Comparison of ENCODE assay signal across 10 cellular contexts in the genomic region with DNA sequence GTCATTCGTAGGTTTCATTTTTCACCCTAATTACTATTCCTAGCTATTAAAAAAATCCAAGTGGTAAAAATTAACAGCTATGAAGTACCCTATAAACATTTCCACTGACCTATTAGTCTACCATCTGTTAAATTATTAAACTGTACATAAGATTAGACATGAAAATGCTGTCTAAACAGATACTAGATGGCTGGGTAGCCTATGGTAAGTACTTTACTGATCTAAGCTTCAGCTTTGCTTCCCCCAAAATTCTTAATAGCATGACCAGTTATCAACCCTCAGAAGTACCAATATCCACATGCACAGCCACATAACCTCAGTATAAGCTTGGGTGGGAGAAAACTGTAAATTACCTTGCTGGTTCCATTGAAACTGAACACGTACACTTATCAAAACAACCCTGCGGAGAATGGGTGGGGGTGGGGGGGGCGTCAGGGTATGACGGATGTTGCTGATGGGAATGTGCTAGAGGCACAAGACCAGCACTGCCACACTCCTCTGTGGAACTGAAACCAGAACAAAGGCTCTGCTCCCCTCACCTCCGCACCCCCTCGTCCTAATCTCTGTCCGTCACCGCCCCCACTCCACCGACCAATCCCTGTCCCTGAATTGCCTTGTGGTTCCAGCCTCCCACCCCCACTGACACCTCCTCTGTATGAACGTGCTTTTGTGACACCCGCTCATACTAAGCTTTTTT. TPM values are rescaled to one million over a fixed set of nuclear protein-coding genes. Genes with fewer than 3 reads are reported as not detected.
A peak's percentile ranks its signal among the peaks of the same experiment; 100 is the strongest.
DNase-seq lines count a peak whose midpoint lies in the region; ATAC-seq, FAIRE-seq and TF ChIP-seq lines count a peak whose summit lies in the region.
"Had no signal": no experiment of that assay in that cellular context is flagged by ENCODE, and none has a peak within 500 bp of the region (broad histone marks: within the 10 kb centered on the region; RNA-seq: fewer than 3 reads in every experiment).

No MANE protein-coding gene starts in this region.

- no peaks in the 10 kb centered on the region for H3K27me3 Mint-ChIP-seq in activated T-cell treated with anti-CD3 and anti-CD28 coated beads, Interleukin-2, amount 50 U/mL, for 24 hours
- H3K27me3 Mint-ChIP-seq in stimulated activated naive CD8-positive, alpha-beta T cell treated with anti-CD3 and anti-CD28 coated beads, Interleukin-15, Interleukin-2, amounts not matched to agents 100 ng/mL and 50 ng/mL, for 24 hours, result no peaks in the 10 kb centered on the region

- H3K9me3 Mint-ChIP-seq in activated T-cell treated with anti-CD3 and anti-CD28 coated beads, Interleukin-2, amount 50 U/mL, for 24 hours, result no peaks in the 10 kb centered on the region
- no peaks in the 10 kb centered on the region for H3K9me3 Mint-ChIP-seq in stimulated activated naive CD8-positive, alpha-beta T cell treated with anti-CD3 and anti-CD28 coated beads, Interleukin-15, Interleukin-2, amounts not matched to agents 100 ng/mL and 50 ng/mL, for 24 hours

- H3K4me2 ChIP-seq in HepG2 (ENCODE audit: low read depth, low read length) (no peak overlapping the region), GM23248 (ENCODE audit: unreplicated experiment) (no peak overlapping the region)

- TF ChIP-seq EP300 in HepG2 (IDR thresholded peaks at IDR 0.05; ENCODE audit: low read depth in 2 of 2, low read length in 2 of 2), result no peak
- no peak for TF ChIP-seq EP300 in HepG2 (CRISPR knock-in tag; IDR thresholded peaks at IDR 0.05; ENCODE audit: borderline replicate concordance)

- no peaks in the 10 kb centered on the region for H3K9me3 ChIP-seq in HepG2 (ENCODE audit: low read length)
- no peaks in the 10 kb centered on the region for H3K9me3 ChIP-seq in GM23248 (ENCODE audit: low read depth)

- peaks cover 11% of the 10 kb centered on the region; the same call in 1 of the 2 replicates for H3F3A ChIP-seq in GM23248 (ENCODE audit: insufficient read depth)

- peak overlapping the region; percentile 52 for H3K4me3 Mint-ChIP-seq in activated T-cell treated with anti-CD3 and anti-CD28 coated beads, Interleukin-2, amount 50 U/mL, for 24 hours
- H3K4me3 Mint-ChIP-seq in stimulated activated naive CD8-positive, alpha-beta T cell treated with anti-CD3 and anti-CD28 coated beads, Interleukin-15, Interleukin-2, amounts not matched to agents 100 ng/mL and 50 ng/mL, for 24 hours, result peak overlapping the region; percentile 51

- ATAC-seq in GM21619 (IDR thresholded peaks at IDR 0.05; ENCODE audit: unreplicated experiment), result peak; percentile 69
- no peak for ATAC-seq in HepG2

- H3K4me3 ChIP-seq in NB4 (ENCODE audit: low read depth, low read length) (no peak overlapping the region), HepG2 (replicated peaks in 1 of 3; ENCODE audit: insufficient read depth in 1 of 3, low read depth in 2 of 3, low read length in 3 of 3) (no peak overlapping the region), GM23248 (no peak overlapping the region)

- H3K4me1 ChIP-seq in HepG2 (ENCODE audit: insufficient read depth, low read length) (peaks cover 43% of the 10 kb centered on the region), GM23248 (ENCODE audit: insufficient read depth) (peaks cover 5% of the 10 kb centered on the region; the same call in 1 of the 2 replicates)

- 93% methylated on average over 12 of the region's 12 CpGs for WGBS in HepG2 (ENCODE audit: low lambda C conversion rate)
- WGBS in GM23248 (ENCODE audit: low coverage in 1 of 2, low lambda C conversion rate in 2 of 2, missing lambda C conversion rate in 2 of 2), 2 experiments, result 85 to 89% methylated on average over 8 to 12 of the region's 12 CpGs

- H3K36me3 Mint-ChIP-seq in activated T-cell treated with anti-CD3 and anti-CD28 coated beads, Interleukin-2, amount 50 U/mL, for 24 hours (ENCODE audit: low read depth), result peaks cover 3% of the 10 kb centered on the region
- H3K36me3 Mint-ChIP-seq in stimulated activated naive CD8-positive, alpha-beta T cell treated with anti-CD3 and anti-CD28 coated beads, Interleukin-15, Interleukin-2, amounts not matched to agents 100 ng/mL and 50 ng/mL, for 24 hours (ENCODE audit: low read depth), result peaks cover under 1% of the 10 kb centered on the region

- no peak for FAIRE-seq in HepG2 (lab: Jason Lieb, UNC)
- FAIRE-seq: astrocyte had no signal

- POLR2A ChIA-PET in HepG2 (lab: Yijun Ruan, JAX), result interaction anchor here (0.5 to 1.1 kb wide), 2 partner anchors 10 to 144 kb away, joined by 3 read pairs; a partner anchor contains a TSS

- H3K9ac ChIP-seq in HepG2 (ENCODE audit: insufficient read depth, low read depth, low read length), result no peak overlapping the region
- H3K9ac ChIP-seq in GM23248, result no peak overlapping the region

- DNase-seq in Caki2 (ENCODE audit: low read depth) (peak; percentile 95), NB4 (ENCODE audit: low read depth) (peak; percentile 55), HepG2 (ENCODE audit: low spot score) (no peak), GM23248 (no peak), AG20443 (ENCODE audit: low spot score) (no peak)
- peak; percentile 69 for DNase-seq in activated T-cell treated with anti-CD3 and anti-CD28 coated beads, Interleukin-2, amount 50 U/mL, for 24 hours
- DNase-seq: DND-41 had no signal

- TF ChIP-seq CTCF in NB4 (IDR thresholded peaks at IDR 0.05; ENCODE audit: low read depth, low read length), result no peak
- no peak for TF ChIP-seq CTCF in HepG2 (CRISPR knock-in tag; IDR thresholded peaks at IDR 0.05)

- H3K27me3 ChIP-seq in HepG2 (ENCODE audit: control insufficient read depth in 1 of 2, insufficient read depth in 2 of 2, low read length in 2 of 2), result no peaks in the 10 kb centered on the region
- no peaks in the 10 kb centered on the region for H3K27me3 ChIP-seq in GM23248 (replicated peaks; ENCODE audit: insufficient read depth)

- BruUV-seq in HepG2 (replicated peaks; lab: Mats Ljungman, UMichigan), result no TSS peak

- no peak for TF ChIP-seq RAD21 in HepG2 (CRISPR knock-in tag; IDR thresholded peaks at IDR 0.05)

- no peaks in the 10 kb centered on the region for H3K36me3 ChIP-seq in HepG2 (replicated peaks in 1 of 2; ENCODE audit: control insufficient read depth in 1 of 2, insufficient read depth in 2 of 2, low read length in 2 of 2)
- no peaks in the 10 kb centered on the region for H3K36me3 ChIP-seq in GM23248 (ENCODE audit: low read depth)

- no peak for TF ChIP-seq POLR2A in NB4 (IDR thresholded peaks at IDR 0.05; ENCODE audit: extremely low read depth, insufficient read length)
- TF ChIP-seq POLR2A in HepG2 (IDR thresholded peaks at IDR 0.05; ENCODE audit: insufficient read depth in 1 of 2, low read depth in 2 of 2, low read length in 2 of 2), result no peak

- peaks cover 92% of the 10 kb centered on the region for H3K79me2 ChIP-seq in HepG2 (ENCODE audit: insufficient read depth, low read length)
- H3K79me2 ChIP-seq in GM23248 (ENCODE audit: insufficient read depth), result peaks cover 96% of the 10 kb centered on the region

- H2AFZ ChIP-seq in HepG2 (ENCODE audit: low read length), result no peak overlapping the region
- H2AFZ ChIP-seq in GM23248, result no peak overlapping the region

- CTCF ChIA-PET in HepG2 (lab: Yijun Ruan, JAX; ENCODE audit: low intra/inter-chr PET ratio, low total read pairs), result interaction anchor here (0.6 kb wide), 1 partner anchor 15 kb away, joined by 3 read pairs; no protein-coding TSS in a partner anchor

- in situ Hi-C loops in Caki2 (cut with HindIII; ENCODE audit: low pct_unique_long_range_greater_than_20kb, low sequenced_read_pairs) (no loop called here), HepG2 (cut with HindIII; ENCODE audit: extremely low pct_ligation_motif_present, low pct_unique_long_range_greater_than_20kb) (no loop called here), GM23248 (cut with MboI) (no loop called here)

- no peaks in the 10 kb centered on the region; the same call in 1 of the 2 replicates for H4K20me1 ChIP-seq in HepG2 (ENCODE audit: insufficient read depth, low read length)
- peaks cover 19% of the 10 kb centered on the region for H4K20me1 ChIP-seq in GM23248 (ENCODE audit: insufficient read depth)

- H3K4me1 Mint-ChIP-seq in activated T-cell treated with anti-CD3 and anti-CD28 coated beads, Interleukin-2, amount 50 U/mL, for 24 hours (ENCODE audit: low read depth), result peaks cover 61% of the 10 kb centered on the region
- peaks cover 59% of the 10 kb centered on the region for H3K4me1 Mint-ChIP-seq in stimulated activated naive CD8-positive, alpha-beta T cell treated with anti-CD3 and anti-CD28 coated beads, Interleukin-15, Interleukin-2, amounts not matched to agents 100 ng/mL and 50 ng/mL, for 24 hours (ENCODE audit: low read depth)

- intact Hi-C loops in HepG2 (cut with micrococcal nuclease; ENCODE audit: unreplicated experiment), result no loop called here

- no peak overlapping the region for H3K27ac ChIP-seq in HepG2 (ENCODE audit: extremely low read length, insufficient read depth, low read length)
- H3K27ac ChIP-seq in GM23248, result no peak overlapping the region

- peak overlapping the region; percentile 84 for H3K27ac Mint-ChIP-seq in activated T-cell treated with anti-CD3 and anti-CD28 coated beads, Interleukin-2, amount 50 U/mL, for 24 hours
- H3K27ac Mint-ChIP-seq in stimulated activated naive CD8-positive, alpha-beta T cell treated with anti-CD3 and anti-CD28 coated beads, Interleukin-15, Interleukin-2, amounts not matched to agents 100 ng/mL and 50 ng/mL, for 24 hours, result no peak overlapping the region

- H3K9me2 ChIP-seq in GM23248 (ENCODE audit: insufficient read depth), result no peaks in the 10 kb centered on the region

RNA-seq across cellular contexts. Expression of a gene that starts 45.3 kb away (rescaled TPM):
- 55.2 and 66.4 TPM in 2 replicates for total RNA-seq in Caki2 (2014; rRNA removed; shearing (Covaris generic); ENCODE audit: low replicate concordance)
- total RNA-seq in HepG2 (2016; rRNA removed; fragmentation: Illumina TruSeq; extraction: Trizol), result 26.7 and 30.9 TPM in 2 replicates
- 8.0 and 8.5 TPM in 2 replicates for total RNA-seq in HepG2 (2016; cell fraction: cytosol; rRNA removed; fragmentation: Illumina TruSeq; extraction: Trizol; ENCODE audit: low read depth)
- total RNA-seq in HepG2 (2016; cell fraction: insoluble cytoplasmic fraction; rRNA removed; fragmentation: Illumina TruSeq; extraction: Trizol), result 22.9 and 29.9 TPM in 2 replicates
- 33.9 and 36.1 TPM in 2 replicates for total RNA-seq in HepG2 (2016; cell fraction: membrane; rRNA removed; fragmentation: Illumina TruSeq; extraction: Trizol)
- total RNA-seq in HepG2 (2016; cell fraction: nucleus; rRNA removed; fragmentation: Illumina TruSeq; extraction: Trizol), result 27.2 and 29.5 TPM in 2 replicates
- polyA plus RNA-seq in HepG2 (2011; rRNA removed), result 27.3 and 29.3 TPM in 2 replicates
- polyA plus RNA-seq in HepG2 (2011; cell fraction: cytosol; rRNA removed), result 18.3 and 27.5 TPM in 2 replicates
- polyA plus RNA-seq in HepG2 (2011; cell fraction: nucleus; rRNA removed), result 11.9 and 15.8 TPM in 2 replicates
- 18.1 and 19.7 TPM in 2 replicates for polyA plus RNA-seq in HepG2 (2012)
- 5.4 and 5.7 TPM in 2 replicates for polyA plus RNA-seq in HepG2 (2016; cell fraction: cytosol; fragmentation: Illumina TruSeq; extraction: Trizol; ENCODE audit: low read depth)
- 22.6 and 24.2 TPM in 2 replicates for polyA plus RNA-seq in HepG2 (2016; cell fraction: insoluble cytoplasmic fraction; fragmentation: Illumina TruSeq; extraction: Trizol; ENCODE audit: low read depth)
- 22.9 and 23.5 TPM in 2 replicates for polyA plus RNA-seq in HepG2 (2016; cell fraction: membrane; fragmentation: Illumina TruSeq; extraction: Trizol; ENCODE audit: low read depth)
- polyA plus RNA-seq in HepG2 (2016; cell fraction: nucleus; fragmentation: Illumina TruSeq; extraction: Trizol; ENCODE audit: insufficient read depth, low read depth), result 42.1 and 46.2 TPM in 2 replicates
- 38.2 and 60.8 TPM in 2 replicates for polyA minus RNA-seq in HepG2 (2011; rRNA and poly(A)+ RNA removed; ENCODE audit: low replicate concordance)
- 22.1 and 24.1 TPM in 2 replicates for polyA minus RNA-seq in HepG2 (2011; cell fraction: cytosol; rRNA and poly(A)+ RNA removed)
- polyA minus RNA-seq in HepG2 (2011; cell fraction: nucleus; rRNA and poly(A)+ RNA removed), result 13.5 and 18.5 TPM in 2 replicates
- total RNA-seq in GM23248 (2014; rRNA removed; shearing (Covaris generic)), result 15.9 and 16.9 TPM in 2 replicates
- 4.2 and 4.5 TPM in 2 replicates for polyA plus RNA-seq in GM23248 (2016; fragmentation: Nextera tagmentation; extraction: Ambion mirVana)

Comparison
In these comparisons a context has a peak if more than half of its experiments do, and no peak if none do; other contexts are left out.
1. DNase-seq: peak in Caki2 (single experiment), NB4 (single experiment) and activated T-cell treated with anti-CD3 and anti-CD28 coated beads, Interleukin-2, amount 50 U/mL, for 24 hours (single experiment); none in HepG2 (single experiment), GM23248 (single experiment) and AG20443 (single experiment).